26 cellular contexts compared by ENCODE assay signal in genomic region chr4:183596056-183596757, GRCh38.
DNase-seq lines count a peak whose midpoint lies in the region; ATAC-seq and TF ChIP-seq lines count a peak whose summit lies in the region.
"Had no signal": no experiment of that assay in that cellular context is flagged by ENCODE, and none has a peak within 500 bp of the region (broad histone marks: within the 10 kb centered on the region; RNA-seq: fewer than 3 reads in every experiment).

No MANE protein-coding gene starts in this region.

- peaks cover 2% of the 10 kb centered on the region for H3K36me3 Mint-ChIP-seq in mesothelial cell of epicardium
- H3K36me3 Mint-ChIP-seq: activated CD4-positive, alpha-beta memory T cell treated with anti-CD3 and anti-CD28 coated beads for 36 hours; CD4-positive, alpha-beta memory T cell had no signal

- H3K27ac Mint-ChIP-seq in mesothelial cell of epicardium, result peak overlapping the region; percentile 11
- H3K27ac Mint-ChIP-seq: activated CD4-positive, alpha-beta memory T cell treated with anti-CD3 and anti-CD28 coated beads for 36 hours; CD4-positive, alpha-beta memory T cell; nephron; stimulated activated naive CD8-positive, alpha-beta T cell treated with anti-CD3 and anti-CD28 coated beads, Interleukin-15, Interleukin-2, amounts not matched to agents 100 ng/mL and 50 ng/mL, for 24 hours had no signal

- peaks cover 24% of the 10 kb centered on the region for H3K4me1 ChIP-seq in body of pancreas
- H3K4me1 ChIP-seq in Peyer's patch, result no peaks in the 10 kb centered on the region
- H3K4me1 ChIP-seq: A549, esophagus squamous epithelium, uterus had no signal

- ATAC-seq in body of pancreas, result peak; percentile 33
- ATAC-seq in GM21529 (IDR thresholded peaks at IDR 0.05; ENCODE audit: unreplicated experiment), result no peak
- no peak for ATAC-seq in HG02759 (IDR thresholded peaks at IDR 0.05; ENCODE audit: unreplicated experiment)
- ATAC-seq: A549; activated CD4-positive, CD25-positive, alpha-beta regulatory T cell treated with anti-CD3 and anti-CD28 coated beads, Interleukin-2, amount 50 U/mL, for 24 hours; left cardiac atrium; right cardiac atrium had no signal

- TF ChIP-seq CTCF in LNCaP clone FGC (IDR thresholded peaks at IDR 0.05; ENCODE audit: control insufficient read depth, extremely low read depth, insufficient read depth), result no peak
- TF ChIP-seq CTCF in body of pancreas (IDR thresholded peaks at IDR 0.05), result no peak
- no peak for TF ChIP-seq CTCF in mesothelial cell of epicardium (IDR thresholded peaks at IDR 0.05; ENCODE audit: unreplicated experiment)
- no peak for TF ChIP-seq CTCF in Peyer's patch (IDR thresholded peaks at IDR 0.05)

- WGBS in body of pancreas, 2 donors, result 29 to 48% methylated on average over 2 of the region's 2 CpGs

- intact Hi-C loops in body of pancreas (cut with DNase I), result no loop called here

- H3K4me1 Mint-ChIP-seq in mesothelial cell of epicardium, result peaks cover 9% of the 10 kb centered on the region
- H3K4me1 Mint-ChIP-seq: CD4-positive, alpha-beta memory T cell; nephron had no signal

- no peak for TF ChIP-seq POLR2A in body of pancreas (IDR thresholded peaks at IDR 0.05)
- no peak for TF ChIP-seq POLR2A in Peyer's patch (IDR thresholded peaks at IDR 0.05)

- DNase-seq in Daoy (ENCODE audit: low read depth) (peak; percentile 1), LNCaP clone FGC (ENCODE audit: low read depth) (peak; percentile 60), body of pancreas (no peak), mesothelial cell of epicardium (ENCODE audit: low spot score in 2 of 2, unreplicated experiment in 2 of 2) (no peak), Peyer's patch (no peak), NCI-H1092 (lab: John Stamatoyannopoulos, UW) (no peak)
- DNase-seq: activated CD4-positive, alpha-beta memory T cell treated with anti-CD3 and anti-CD28 coated beads for 36 hours; activated naive CD4-positive, alpha-beta T cell; CD4-positive, alpha-beta memory T cell; cerebellar nuclear complex; esophagus squamous epithelium; KG1; left cardiac atrium; NCI-H1417 treated with DMSO at 0.1 percent for 48 hours; NCI-H2081 treated with DMSO at 0.1 percent for 48 hours; NCI-H226; right cardiac atrium; stimulated activated CD4-positive, alpha-beta T cell treated with anti-CD3 and anti-CD28 coated beads, Interleukin-1b, Interleukin-23, amount 100 ng/mL, for 48 hours; T1000; uterus had no signal

- H3K36me3 ChIP-seq in body of pancreas (replicated peaks in 1 of 2; ENCODE audit: insufficient read depth in 1 of 2, low read depth in 2 of 2) (no peaks in the 10 kb centered on the region), Peyer's patch (no peaks in the 10 kb centered on the region)
- H3K36me3 ChIP-seq: esophagus squamous epithelium, uterus had no signal

- H3K27me3 Mint-ChIP-seq in mesothelial cell of epicardium (ENCODE audit: low read depth), result peaks cover 12% of the 10 kb centered on the region
- H3K27me3 Mint-ChIP-seq: activated CD4-positive, alpha-beta memory T cell treated with anti-CD3 and anti-CD28 coated beads for 36 hours had no signal

- H3K27ac ChIP-seq in body of pancreas (peak overlapping the region in 1 of 4 donors; percentile 37), Peyer's patch (no peak overlapping the region)
- H3K27ac ChIP-seq: A549, esophagus squamous epithelium, uterus had no signal

- H3K9me3 Mint-ChIP-seq in mesothelial cell of epicardium, result peaks cover 18% of the 10 kb centered on the region
- H3K9me3 Mint-ChIP-seq: activated CD4-positive, alpha-beta memory T cell treated with anti-CD3 and anti-CD28 coated beads for 36 hours; CD4-positive, alpha-beta memory T cell; stimulated activated naive CD8-positive, alpha-beta T cell treated with anti-CD3 and anti-CD28 coated beads, Interleukin-15, Interleukin-2, amounts not matched to agents 100 ng/mL and 50 ng/mL, for 24 hours had no signal

- H3K4me3 ChIP-seq in LNCaP clone FGC (ENCODE audit: low read depth, low read length) (no peak overlapping the region), body of pancreas (no peak overlapping the region), Peyer's patch (no peak overlapping the region)
- H3K4me3 ChIP-seq: A549, esophagus squamous epithelium, uterus had no signal

- H3K9me3 ChIP-seq in body of pancreas, result no peaks in the 10 kb centered on the region
- H3K9me3 ChIP-seq in Peyer's patch, result no peaks in the 10 kb centered on the region
- H3K9me3 ChIP-seq: A549, esophagus squamous epithelium, uterus had no signal

- no peaks in the 10 kb centered on the region for H3K27me3 ChIP-seq in body of pancreas
- H3K27me3 ChIP-seq in Peyer's patch, result no peaks in the 10 kb centered on the region
- H3K27me3 ChIP-seq: uterus had no signal

- H3K4me3 Mint-ChIP-seq in mesothelial cell of epicardium, result no peak overlapping the region
- H3K4me3 Mint-ChIP-seq: activated CD4-positive, alpha-beta memory T cell treated with anti-CD3 and anti-CD28 coated beads for 36 hours; CD4-positive, alpha-beta memory T cell; nephron; stimulated activated naive CD8-positive, alpha-beta T cell treated with anti-CD3 and anti-CD28 coated beads, Interleukin-15, Interleukin-2, amounts not matched to agents 100 ng/mL and 50 ng/mL, for 24 hours had no signal

Comparison
In these comparisons a context has a peak if more than half of its experiments do, and no peak if none do; other contexts are left out.
1. DNase-seq: peak in Daoy (single experiment) and LNCaP clone FGC (single experiment); none in body of pancreas (0 of 4), mesothelial cell of epicardium (0 of 2), Peyer's patch (0 of 3) and NCI-H1092 (single experiment).